In the genomic region with DNA sequence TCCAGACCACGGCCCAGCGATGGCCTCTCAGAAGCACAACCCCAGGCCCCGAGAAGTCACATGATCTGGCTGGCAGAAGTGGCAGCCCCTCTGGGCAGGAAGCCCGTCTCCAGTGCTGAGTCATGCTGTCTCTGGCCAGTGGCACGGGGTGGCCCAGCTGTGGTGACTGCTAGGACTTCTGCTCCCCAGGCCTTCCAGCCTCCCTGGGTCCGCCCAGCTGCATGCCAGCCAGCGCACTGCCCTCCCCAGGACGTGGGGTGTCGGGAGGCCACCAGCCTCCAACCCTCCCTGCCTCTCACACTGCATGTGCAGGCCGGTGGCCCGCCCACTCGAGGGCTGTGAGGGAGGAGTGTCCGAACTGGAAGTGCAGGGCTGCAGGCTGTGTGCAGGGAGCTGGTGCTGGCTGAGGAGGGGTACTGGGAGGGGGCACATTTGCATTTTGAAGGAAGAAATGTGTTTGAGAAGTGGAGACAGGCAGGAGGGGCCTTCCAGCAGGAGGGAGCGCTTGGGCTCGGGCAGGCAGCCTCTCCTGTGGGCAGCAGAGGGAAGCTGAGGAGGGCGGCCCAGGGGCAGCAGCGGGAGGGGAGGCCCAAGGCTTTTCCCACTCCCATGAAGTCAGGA, we compare ENCODE assay signal across 8 cellular contexts. TPM values are rescaled to one million over a fixed set of nuclear protein-coding genes. Genes with fewer than 3 reads are reported as not detected.
DNase-seq lines count a peak whose midpoint lies in the region; ATAC-seq and TF ChIP-seq lines count a peak whose summit lies in the region.

No MANE protein-coding gene starts in this region.

- peak overlapping the region; percentile 78 for H3K27ac Mint-ChIP-seq in HFFc6

- H3K36me3 Mint-ChIP-seq in HFFc6 (ENCODE audit: low read depth) = no peaks in the 10 kb centered on the region

- peak; percentile 91 to 93 for ATAC-seq in left cardiac atrium
- no peak for ATAC-seq in GM18873 (IDR thresholded peaks at IDR 0.05; ENCODE audit: low FRiP score, unreplicated experiment)

- no peaks in the 10 kb centered on the region; the same call in 1 of the 2 replicates for H3K27me3 Mint-ChIP-seq in HFFc6 (ENCODE audit: insufficient read depth)

- H3K4me3 Mint-ChIP-seq in HFFc6 = no peak overlapping the region

- DNase-seq in A172 (ENCODE audit: low spot score) (peak; percentile 95), HFFc6 (peak; percentile 53), UCSD-AML1 (lab: John Stamatoyannopoulos, UW; ENCODE audit: unreplicated experiment) (peak; percentile 83), left cardiac atrium (peak; percentile 79), retina (peak; percentile 48)
- no peak for DNase-seq in stimulated activated CD8-positive, alpha-beta memory T cell treated with anti-CD3 and anti-CD28 coated beads, Interleukin-4, amount 100 ng/mL, for 48 hours
- no peak for DNase-seq in activated CD4-positive, alpha-beta T cell treated with anti-CD3 and anti-CD28 coated beads, Interleukin-2, amount 50 U/mL, for 48 hours

- no peak for TF ChIP-seq CTCF in HFFc6 (IDR thresholded peaks at IDR 0.05)

- intact Hi-C loops in left cardiac atrium (cut with DNase I) = no loop called here

- H3K9me3 Mint-ChIP-seq in HFFc6 = no peaks in the 10 kb centered on the region

- H3K4me1 Mint-ChIP-seq in HFFc6 (ENCODE audit: low read depth) = peaks cover 74% of the 10 kb centered on the region

RNA-seq across cellular contexts. Expression of a gene that starts 17.0 kb away (rescaled TPM):
- 101 and 102 TPM in 2 replicates for total RNA-seq in A172 (2014; rRNA removed; shearing (Covaris generic))
- total RNA-seq in HFFc6 (2021; fragmentation: NEBNext Ultra II Directional; extraction: Animal tissue kit (Norgen Biotek cat#: 25700)) = 10 to 100 TPM; 36.3 to 60.3 (median 57.2) TPM
- 10 to 100 TPM; 27.2 to 27.4 TPM for total RNA-seq in left cardiac atrium

Comparison
In these comparisons a context has a peak if more than half of its experiments do, and no peak if none do; other contexts are left out.
1. DNase-seq: peak in A172 (single experiment), HFFc6 (single experiment), UCSD-AML1 (single experiment), left cardiac atrium (single experiment) and retina (single experiment); none in stimulated activated CD8-positive, alpha-beta memory T cell treated with anti-CD3 and anti-CD28 coated beads, Interleukin-4, amount 100 ng/mL, for 48 hours (single experiment) and activated CD4-positive, alpha-beta T cell treated with anti-CD3 and anti-CD28 coated beads, Interleukin-2, amount 50 U/mL, for 48 hours (0 of 2).